8 cellular contexts compared by ENCODE assay signal in genomic region chr3:161069441-161070251, GRCh38. TPM values are rescaled to one million over a fixed set of nuclear protein-coding genes. Genes with fewer than 3 reads are reported as not detected.
DNase-seq lines count a peak whose midpoint lies in the region; ATAC-seq and TF ChIP-seq lines count a peak whose summit lies in the region.

No MANE protein-coding gene starts in this region.

- no peaks in the 10 kb centered on the region for H3K4me1 Mint-ChIP-seq in CD4-positive, CD25-positive, alpha-beta regulatory T cell

- no peaks in the 10 kb centered on the region for H3K27me3 Mint-ChIP-seq in CD4-positive, CD25-positive, alpha-beta regulatory T cell

- TF ChIP-seq POLR2A in prostate gland (IDR thresholded peaks at IDR 0.05) (no peak), uterus (IDR thresholded peaks at IDR 0.05) (no peak)

- TF ChIP-seq CTCF in dorsolateral prefrontal cortex (IDR thresholded peaks at IDR 0.05 in 54 of 56, conservative IDR thresholded peaks at IDR 0.05 in 2 of 56; ENCODE audit: low read depth in 1 of 56, partially characterized antibody in 56 of 56) (no peak), prostate gland (IDR thresholded peaks at IDR 0.05) (no peak), colonic mucosa (IDR thresholded peaks at IDR 0.05) (no peak), uterus (IDR thresholded peaks at IDR 0.05) (no peak)

- 58% methylated on average over 5 of the region's 5 CpGs for whole genome bisulfite sequencing in prostate gland

- DNase-seq in CD4-positive, CD25-positive, alpha-beta regulatory T cell, result peak in 1 of 3 donors; percentile 22
- DNase-seq in NOMO-1 treated with dmso at 0.1 percent for 144 hours (lab: John Stamatoyannopoulos, UW; ENCODE audit: unreplicated experiment), result peak; percentile 88
- DNase-seq in dorsolateral prefrontal cortex, result peak in 2 of 10 donors; percentile 14 to 39
- DNase-seq in prostate gland (ENCODE audit: low spot score), result peak; percentile 17
- no peak for DNase-seq in colonic mucosa
- no peak for DNase-seq in uterus

- intact Hi-C loops in dorsolateral prefrontal cortex (cut with DNase I) (no loop called here), prostate gland (cut with DNase I) (no loop called here), colonic mucosa (cut with DNase I) (no loop called here), uterus (cut with DNase I; ENCODE audit: low total_unique reads) (no loop called here)

- no peaks in the 10 kb centered on the region for H3K9me3 Mint-ChIP-seq in CD4-positive, CD25-positive, alpha-beta regulatory T cell

- no peak overlapping the region for H3K27ac Mint-ChIP-seq in CD4-positive, CD25-positive, alpha-beta regulatory T cell

- H3K27me3 ChIP-seq in CD4-positive, CD25-positive, alpha-beta regulatory T cell (ENCODE audit: control insufficient read depth, insufficient read depth, low read length), result no peaks in the 10 kb centered on the region
- no peaks in the 10 kb centered on the region for H3K27me3 ChIP-seq in dorsolateral prefrontal cortex
- no peaks in the 10 kb centered on the region for H3K27me3 ChIP-seq in prostate gland (replicated peaks; ENCODE audit: insufficient read depth)
- H3K27me3 ChIP-seq in colonic mucosa, result no peaks in the 10 kb centered on the region
- H3K27me3 ChIP-seq in uterus, result no peaks in the 10 kb centered on the region

- H3K9me3 ChIP-seq in CD4-positive, CD25-positive, alpha-beta regulatory T cell (ENCODE audit: control insufficient read depth in 2 of 2, low read length in 2 of 2), result no peaks in the 10 kb centered on the region
- H3K9me3 ChIP-seq in prostate gland (no peaks in the 10 kb centered on the region), colonic mucosa (no peaks in the 10 kb centered on the region), uterus (no peaks in the 10 kb centered on the region)

- H3K4me3 ChIP-seq in CD4-positive, CD25-positive, alpha-beta regulatory T cell (ENCODE audit: low read depth, low read length), result no peak overlapping the region
- no peak overlapping the region for H3K4me3 ChIP-seq in dorsolateral prefrontal cortex
- H3K4me3 ChIP-seq in prostate gland, result no peak overlapping the region
- no peak overlapping the region for H3K4me3 ChIP-seq in colonic mucosa
- no peak overlapping the region for H3K4me3 ChIP-seq in uterus

- H3K9ac ChIP-seq in colonic mucosa (ENCODE audit: low read depth in 2 of 2, low read length in 2 of 2), result no peak overlapping the region

- no peaks in the 10 kb centered on the region for H3K4me1 ChIP-seq in CD4-positive, CD25-positive, alpha-beta regulatory T cell (ENCODE audit: control insufficient read depth, insufficient read depth, low read length, poor library complexity, severe bottlenecking)
- no peaks in the 10 kb centered on the region for H3K4me1 ChIP-seq in prostate gland (replicated peaks)
- H3K4me1 ChIP-seq in colonic mucosa, result no peaks in the 10 kb centered on the region
- no peaks in the 10 kb centered on the region for H3K4me1 ChIP-seq in uterus

- no peak overlapping the region for H3K27ac ChIP-seq in CD4-positive, CD25-positive, alpha-beta regulatory T cell (ENCODE audit: insufficient read depth, low read length, poor library complexity, severe bottlenecking)
- H3K27ac ChIP-seq in dorsolateral prefrontal cortex (peak overlapping the region in 55 of 59 donors; percentile 7 to 87 (median 63)), prostate gland (no peak overlapping the region), colonic mucosa (no peak overlapping the region), uterus (no peak overlapping the region)

- H3K4me3 Mint-ChIP-seq in CD4-positive, CD25-positive, alpha-beta regulatory T cell, result no peak overlapping the region

- peak; percentile 46 to 52 for ATAC-seq in CD4-positive, CD25-positive, alpha-beta regulatory T cell (ENCODE audit: low read depth in 2 of 2)
- ATAC-seq in GM19035 (IDR thresholded peaks at IDR 0.05; ENCODE audit: unreplicated experiment) (peak; percentile 85), HG03095 (IDR thresholded peaks at IDR 0.05; ENCODE audit: unreplicated experiment) (peak; percentile 97)

- no peaks in the 10 kb centered on the region for H3K36me3 Mint-ChIP-seq in CD4-positive, CD25-positive, alpha-beta regulatory T cell

- no peaks in the 10 kb centered on the region for H3K36me3 ChIP-seq in CD4-positive, CD25-positive, alpha-beta regulatory T cell (ENCODE audit: control insufficient read depth, insufficient read depth, low read length)
- H3K36me3 ChIP-seq in prostate gland, result no peaks in the 10 kb centered on the region
- no peaks in the 10 kb centered on the region for H3K36me3 ChIP-seq in colonic mucosa
- no peaks in the 10 kb centered on the region for H3K36me3 ChIP-seq in uterus

RNA-seq across cellular contexts. Expression of gene B3GALNT1, which starts 35.5 kb away (rescaled TPM):
- 0.47 TPM for total RNA-seq in CD4-positive, CD25-positive, alpha-beta regulatory T cell
- polyA plus RNA-seq in CD4-positive, CD25-positive, alpha-beta regulatory T cell, result under 1 TPM in 1 of 4 donors, not detected in 3; 0.06 TPM
- total RNA-seq in dorsolateral prefrontal cortex (10 to 100 TPM; 26.6 to 74.6 (median 49.2) TPM), prostate gland (10 to 100 TPM; 13.2 to 14.0 TPM), colonic mucosa (1 to 10 TPM in 1 of 2 donors, under 1 TPM in 1; 0.94 to 1.8 TPM), uterus (10 to 100 TPM in 3 of 4 donors, under 1 TPM in 1; 0.77 to 85.1 (median 14.8) TPM)

Comparison
In these comparisons a context has a peak if more than half of its experiments do, and no peak if none do; other contexts are left out.
1. DNase-seq: peak in NOMO-1 treated with dmso at 0.1 percent for 144 hours (single experiment) and prostate gland (single experiment); none in colonic mucosa (single experiment) and uterus (0 of 2).
2. H3K27ac ChIP-seq: peak in dorsolateral prefrontal cortex (55 of 59); none in CD4-positive, CD25-positive, alpha-beta regulatory T cell (single experiment), prostate gland (0 of 2), colonic mucosa (single experiment) and uterus (0 of 2).
3. Peak in every context shown above with its lines, with median percentiles within 50 percentile points of each other: ATAC-seq.